Comparison of ENCODE assay signal across 16 cellular contexts in genomic region chr3:15033103-15033502, GRCh38.
"Had no signal": no experiment of that assay in that cellular context is flagged by ENCODE, and none has a peak within 500 bp of the region (broad histone marks: within the 10 kb centered on the region; RNA-seq: fewer than 3 reads in every experiment).

No MANE protein-coding gene starts in this region.

- H3K9me3 Mint-ChIP-seq: endodermal cell, natural killer cell, neural crest cell had no signal

- ATAC-seq: heart left ventricle, natural killer cell, right cardiac atrium had no signal

- H3K27ac Mint-ChIP-seq: endodermal cell, natural killer cell had no signal

- DNase-seq: effector CD4-positive, alpha-beta T cell; endodermal cell; foreskin melanocyte; heart left ventricle; hippocampal formation; kidney glomerular epithelial cell; natural killer cell; posterior cingulate gyrus; right cardiac atrium; small intestine; stimulated activated CD4-positive, alpha-beta T cell treated with anti-CD3 and anti-CD28 coated beads, Interleukin-12 subunit alpha, Interleukin-12 subunit beta, amount 100 ng/mL, for 4 hours; stimulated activated naive CD4-positive, alpha-beta T cell treated with Interleukin-2 at 50 U/mL for 16 hours; tibial artery; upper lobe of left lung had no signal

- H3K4me1 Mint-ChIP-seq: natural killer cell, neural crest cell had no signal

- H3K4me3 Mint-ChIP-seq: endodermal cell, natural killer cell, neural crest cell had no signal

- H3K9me3 ChIP-seq: heart left ventricle, tibial artery, upper lobe of left lung, vagina had no signal
